Comparison of ENCODE assay signal across 27 cellular contexts in the genomic region with DNA sequence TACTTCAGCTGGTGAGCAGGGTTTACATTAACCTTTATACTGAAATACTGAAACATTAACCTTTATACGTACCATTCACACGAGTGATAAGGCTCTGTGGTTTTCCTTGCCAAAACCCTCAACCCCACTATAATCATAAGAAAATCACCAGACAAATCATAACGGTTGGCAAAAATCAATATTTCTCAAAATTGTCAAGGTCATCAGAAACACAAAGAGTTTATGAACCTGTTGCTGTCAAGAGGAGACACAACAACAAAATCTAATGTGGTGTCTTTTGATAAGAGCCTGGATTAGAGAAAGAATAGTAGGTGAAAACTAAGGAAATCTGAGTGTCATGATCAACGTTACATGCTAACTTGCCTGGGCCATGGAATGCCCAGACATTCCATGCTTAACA.
"Had no signal": no experiment of that assay in that cellular context is flagged by ENCODE, and none has a peak within 500 bp of the region (broad histone marks: within the 10 kb centered on the region; RNA-seq: fewer than 3 reads in every experiment).

No MANE protein-coding gene starts in this region.

- ATAC-seq: stimulated activated effector memory CD8-positive, alpha-beta T cell treated with anti-CD3 and anti-CD28 coated beads, Interleukin-12 subunit alpha, Interleukin-12 subunit beta, amount 100 ng/mL, for 72 hours; stimulated activated memory B cell treated with anti-CD40 and anti-IgM and Interleukin-4, amounts not matched to agents 10 μg/mL and 1 μg/mL and 100 μg/mL, for 72 hours; stimulated activated naive B cell treated with anti-CD40 and anti-IgM and Interleukin-4, amounts not matched to agents 10 μg/mL and 1 μg/mL and 100 μg/mL, for 72 hours; stimulated activated naive CD8-positive, alpha-beta T cell treated with anti-CD3 and anti-CD28 coated beads, Interleukin-15, amount 100 ng/mL, for 72 hours; stimulated activated naive CD8-positive, alpha-beta T cell treated with anti-CD3 and anti-CD28 coated beads, Interleukin-15, Interleukin-2, amounts not matched to agents 100 U/mL and 50 U/mL, for 24 hours; upper lobe of right lung had no signal

- FAIRE-seq: urothelium cell line had no signal

- H3K9me3 ChIP-seq: stomach, suprapubic skin, testis, thoracic aorta, thyroid gland, tibial artery, transverse colon, upper lobe of left lung, upper lobe of right lung, uterus, vagina had no signal

- H3K36me3 ChIP-seq: stomach, suprapubic skin, thoracic aorta, thyroid gland, tibial artery, tibial nerve, transverse colon, upper lobe of left lung, upper lobe of right lung, uterus, vagina had no signal

- H3K27ac ChIP-seq: stomach, suprapubic skin, testis, thoracic aorta, thyroid gland, tibial artery, tibial nerve, transverse colon, upper lobe of left lung, upper lobe of right lung, uterus, vagina had no signal

- H3K27me3 ChIP-seq: stomach, suprapubic skin, testis, thyroid gland, tibial artery, tibial nerve, transverse colon, upper lobe of left lung, upper lobe of right lung, uterus, vagina had no signal

- H3K4me1 ChIP-seq: stomach, suprapubic skin, testis, thyroid gland, tibial artery, tibial nerve, transverse colon, upper lobe of left lung, upper lobe of right lung, uterus, vagina had no signal

- H3K4me3 ChIP-seq: stomach, suprapubic skin, testis, thoracic aorta, thyroid gland, tibial artery, tibial nerve, transverse colon, upper lobe of left lung, upper lobe of right lung, uterus, vagina had no signal

- DNase-seq: stimulated activated CD4-positive, alpha-beta T cell treated with anti-CD3 and anti-CD28 coated beads, Interleukin-2, amount 100 ng/mL, for 48 hours; stimulated activated CD4-positive, alpha-beta T cell treated with anti-CD3 and anti-CD28 coated beads, Interleukin-4, amount 100 ng/mL, for 1 hour; stimulated activated CD4-positive, alpha-beta T cell treated with anti-CD3 and anti-CD28 coated beads, Interleukin-4, amount 100 ng/mL, for 24 hours; stimulated activated CD4-positive, alpha-beta T cell treated with anti-CD3 and anti-CD28 coated beads, Interleukin-4, amount 100 ng/mL, for 4 hours; stimulated activated CD8-positive, alpha-beta memory T cell treated with anti-CD3 and anti-CD28 coated beads, Interleukin-4, amount 100 ng/mL, for 48 hours; stimulated activated naive B cell treated with anti-CD40 and anti-IgM and Interleukin-4, amounts not matched to agents 10 μg/mL and 1 μg/mL and 100 μg/mL, for 72 hours; stimulated activated naive CD4-positive, alpha-beta T cell; stimulated activated naive CD4-positive, alpha-beta T cell treated with Interleukin-2 at 50 U/mL for 16 hours; stimulated activated naive CD8-positive, alpha-beta T cell treated with anti-CD3 and anti-CD28 coated beads, Interleukin-15, amount 100 ng/mL, for 72 hours; stimulated activated naive CD8-positive, alpha-beta T cell treated with anti-CD3 and anti-CD28 coated beads, Interleukin-15, Interleukin-2, amounts not matched to agents 100 U/mL and 50 U/mL, for 24 hours; stomach; substantia nigra; testis; thyroid gland; tibial artery; transverse colon; trophoblast cell; upper lobe of left lung; upper lobe of right lung; uterus had no signal
